ENCODE assay signal across 1 cellular context in genomic region chr14:20609215-20610001, GRCh38.
TF ChIP-seq lines count a peak whose summit lies in the region.

No MANE protein-coding gene starts in this region.

TF ChIP-seq in HepG2, 621 proteins besides CTCF, POLR2A, EP300 and RAD21 (continued from another document and continues in another):
- TF ChIP-seq, protein P1, sequence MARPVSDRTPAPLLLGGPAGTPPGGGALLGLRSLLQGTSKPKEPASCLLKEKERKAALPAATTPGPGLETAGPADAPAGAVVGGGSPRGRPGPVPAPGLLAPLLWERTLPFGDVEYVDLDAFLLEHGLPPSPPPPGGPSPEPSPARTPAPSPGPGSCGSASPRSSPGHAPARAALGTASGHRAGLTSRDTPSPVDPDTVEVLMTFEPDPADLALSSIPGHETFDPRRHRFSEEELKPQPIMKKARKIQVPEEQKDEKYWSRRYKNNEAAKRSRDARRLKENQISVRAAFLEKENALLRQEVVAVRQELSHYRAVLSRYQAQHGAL (CRISPR knock-in tag; IDR thresholded peaks at IDR 0.05; ENCODE audit: not compliant biosample characterization), result no peak
- TF ChIP-seq, protein P2, sequence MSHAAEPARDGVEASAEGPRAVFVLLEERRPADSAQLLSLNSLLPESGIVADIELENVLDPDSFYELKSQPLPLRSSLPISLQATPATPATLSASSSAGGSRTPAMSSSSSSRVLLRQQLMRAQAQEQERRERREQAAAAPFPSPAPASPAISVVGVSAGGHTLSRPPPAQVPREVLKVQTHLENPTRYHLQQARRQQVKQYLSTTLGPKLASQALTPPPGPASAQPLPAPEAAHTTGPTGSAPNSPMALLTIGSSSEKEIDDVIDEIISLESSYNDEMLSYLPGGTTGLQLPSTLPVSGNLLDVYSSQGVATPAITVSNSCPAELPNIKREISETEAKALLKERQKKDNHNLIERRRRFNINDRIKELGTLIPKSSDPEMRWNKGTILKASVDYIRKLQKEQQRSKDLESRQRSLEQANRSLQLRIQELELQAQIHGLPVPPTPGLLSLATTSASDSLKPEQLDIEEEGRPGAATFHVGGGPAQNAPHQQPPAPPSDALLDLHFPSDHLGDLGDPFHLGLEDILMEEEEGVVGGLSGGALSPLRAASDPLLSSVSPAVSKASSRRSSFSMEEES (CRISPR knock-in tag; IDR thresholded peaks at IDR 0.05), result 0 out of 2 replicates have a peak, but pooled peaks have one; percentile 32
- TF ChIP-seq ZMAT3 (CRISPR knock-in tag; conservative IDR thresholded peaks at IDR 0.05), result no peak; the same call in 1 of the 2 replicates
- no peak for TF ChIP-seq HDAC1 (CRISPR knock-in tag; IDR thresholded peaks at IDR 0.05)
- peak; percentile 60; the same call in 1 of the 2 replicates for TF ChIP-seq ZNF776 (CRISPR knock-in tag; IDR thresholded peaks at IDR 0.05)
- TF ChIP-seq MTA3 (CRISPR knock-in tag; IDR thresholded peaks at IDR 0.05), result no peak
- TF ChIP-seq MED8 (CRISPR knock-in tag; IDR thresholded peaks at IDR 0.05; ENCODE audit: insufficient replicate concordance), result no peak
- no peak for TF ChIP-seq CEBPG (CRISPR knock-in tag; IDR thresholded peaks at IDR 0.05)
- no peak for TF ChIP-seq ZBTB21 (CRISPR knock-in tag; IDR thresholded peaks at IDR 0.05)
- TF ChIP-seq GATAD1 (CRISPR knock-in tag; IDR thresholded peaks at IDR 0.05), result peak; percentile 52; the same call in 1 of the 2 replicates
- no peak; the same call in 1 of the 2 replicates for TF ChIP-seq MYPOP (CRISPR knock-in tag; IDR thresholded peaks at IDR 0.05)
- peak; percentile 59; the same call in 1 of the 2 replicates for TF ChIP-seq ZNF724P (CRISPR knock-in tag; IDR thresholded peaks at IDR 0.05; ENCODE audit: borderline replicate concordance)
- TF ChIP-seq ZNF263 (CRISPR knock-in tag; IDR thresholded peaks at IDR 0.05), result no peak
- TF ChIP-seq ATF5 (CRISPR knock-in tag; IDR thresholded peaks at IDR 0.05; ENCODE audit: low read depth), result no peak
- TF ChIP-seq E2F1 (CRISPR knock-in tag; IDR thresholded peaks at IDR 0.05), result no peak
- TF ChIP-seq, protein P3, sequence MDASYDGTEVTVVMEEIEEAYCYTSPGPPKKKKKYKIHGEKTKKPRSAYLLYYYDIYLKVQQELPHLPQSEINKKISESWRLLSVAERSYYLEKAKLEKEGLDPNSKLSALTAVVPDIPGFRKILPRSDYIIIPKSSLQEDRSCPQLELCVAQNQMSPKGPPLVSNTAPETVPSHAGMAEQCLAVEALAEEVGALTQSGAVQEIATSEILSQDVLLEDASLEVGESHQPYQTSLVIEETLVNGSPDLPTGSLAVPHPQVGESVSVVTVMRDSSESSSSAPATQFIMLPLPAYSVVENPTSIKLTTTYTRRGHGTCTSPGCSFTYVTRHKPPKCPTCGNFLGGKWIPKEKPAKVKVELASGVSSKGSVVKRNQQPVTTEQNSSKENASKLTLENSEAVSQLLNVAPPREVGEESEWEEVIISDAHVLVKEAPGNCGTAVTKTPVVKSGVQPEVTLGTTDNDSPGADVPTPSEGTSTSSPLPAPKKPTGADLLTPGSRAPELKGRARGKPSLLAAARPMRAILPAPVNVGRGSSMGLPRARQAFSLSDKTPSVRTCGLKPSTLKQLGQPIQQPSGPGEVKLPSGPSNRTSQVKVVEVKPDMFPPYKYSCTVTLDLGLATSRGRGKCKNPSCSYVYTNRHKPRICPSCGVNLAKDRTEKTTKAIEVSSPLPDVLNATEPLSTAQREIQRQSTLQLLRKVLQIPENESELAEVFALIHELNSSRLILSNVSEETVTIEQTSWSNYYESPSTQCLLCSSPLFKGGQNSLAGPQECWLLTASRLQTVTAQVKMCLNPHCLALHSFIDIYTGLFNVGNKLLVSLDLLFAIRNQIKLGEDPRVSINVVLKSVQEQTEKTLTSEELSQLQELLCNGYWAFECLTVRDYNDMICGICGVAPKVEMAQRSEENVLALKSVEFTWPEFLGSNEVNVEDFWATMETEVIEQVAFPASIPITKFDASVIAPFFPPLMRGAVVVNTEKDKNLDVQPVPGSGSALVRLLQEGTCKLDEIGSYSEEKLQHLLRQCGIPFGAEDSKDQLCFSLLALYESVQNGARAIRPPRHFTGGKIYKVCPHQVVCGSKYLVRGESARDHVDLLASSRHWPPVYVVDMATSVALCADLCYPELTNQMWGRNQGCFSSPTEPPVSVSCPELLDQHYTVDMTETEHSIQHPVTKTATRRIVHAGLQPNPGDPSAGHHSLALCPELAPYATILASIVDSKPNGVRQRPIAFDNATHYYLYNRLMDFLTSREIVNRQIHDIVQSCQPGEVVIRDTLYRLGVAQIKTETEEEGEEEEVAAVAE (CRISPR knock-in tag; IDR thresholded peaks at IDR 0.05; ENCODE audit: borderline replicate concordance), result peak; percentile 24
- TF ChIP-seq, protein P4, sequence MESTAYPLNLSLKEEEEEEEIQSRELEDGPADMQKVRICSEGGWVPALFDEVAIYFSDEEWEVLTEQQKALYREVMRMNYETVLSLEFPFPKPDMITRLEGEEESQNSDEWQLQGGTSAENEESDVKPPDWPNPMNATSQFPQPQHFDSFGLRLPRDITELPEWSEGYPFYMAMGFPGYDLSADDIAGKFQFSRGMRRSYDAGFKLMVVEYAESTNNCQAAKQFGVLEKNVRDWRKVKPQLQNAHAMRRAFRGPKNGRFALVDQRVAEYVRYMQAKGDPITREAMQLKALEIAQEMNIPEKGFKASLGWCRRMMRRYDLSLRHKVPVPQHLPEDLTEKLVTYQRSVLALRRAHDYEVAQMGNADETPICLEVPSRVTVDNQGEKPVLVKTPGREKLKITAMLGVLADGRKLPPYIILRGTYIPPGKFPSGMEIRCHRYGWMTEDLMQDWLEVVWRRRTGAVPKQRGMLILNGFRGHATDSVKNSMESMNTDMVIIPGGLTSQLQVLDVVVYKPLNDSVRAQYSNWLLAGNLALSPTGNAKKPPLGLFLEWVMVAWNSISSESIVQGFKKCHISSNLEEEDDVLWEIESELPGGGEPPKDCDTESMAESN (CRISPR knock-in tag; conservative IDR thresholded peaks at IDR 0.05), result 0 out of 2 replicates have a peak, but pooled peaks have one; percentile 39
- TF ChIP-seq CBX1 (IDR thresholded peaks at IDR 0.05; ENCODE audit: low read depth), result no peak
- no peak for TF ChIP-seq ZHX1 (CRISPR knock-in tag; IDR thresholded peaks at IDR 0.05; ENCODE audit: low read depth)
- TF ChIP-seq EED (CRISPR knock-in tag; IDR thresholded peaks at IDR 0.05), result no peak
- TF ChIP-seq, protein P5, sequence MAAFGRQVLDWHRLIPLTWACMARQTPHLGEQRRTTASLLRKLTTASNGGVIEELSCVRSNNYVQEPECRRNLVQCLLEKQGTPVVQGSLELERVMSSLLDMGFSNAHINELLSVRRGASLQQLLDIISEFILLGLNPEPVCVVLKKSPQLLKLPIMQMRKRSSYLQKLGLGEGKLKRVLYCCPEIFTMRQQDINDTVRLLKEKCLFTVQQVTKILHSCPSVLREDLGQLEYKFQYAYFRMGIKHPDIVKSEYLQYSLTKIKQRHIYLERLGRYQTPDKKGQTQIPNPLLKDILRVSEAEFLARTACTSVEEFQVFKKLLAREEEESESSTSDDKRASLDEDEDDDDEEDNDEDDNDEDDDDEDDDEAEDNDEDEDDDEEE (CRISPR knock-in tag; IDR thresholded peaks at IDR 0.05), result no peak
- peak; percentile 72; the same call in 1 of the 2 replicates for TF ChIP-seq SMAD3 (CRISPR knock-in tag; IDR thresholded peaks at IDR 0.05)
- no peak for TF ChIP-seq ZNF326 (CRISPR knock-in tag; IDR thresholded peaks at IDR 0.05; ENCODE audit: borderline replicate concordance)
- TF ChIP-seq HMG20A (CRISPR knock-in tag; IDR thresholded peaks at IDR 0.05; ENCODE audit: borderline replicate concordance), result no peak; the same call in 1 of the 2 replicates
- no peak for TF ChIP-seq ZNF883 (CRISPR knock-in tag; IDR thresholded peaks at IDR 0.05; ENCODE audit: not compliant biosample characterization)
- peak; percentile 66; the same call in 1 of the 2 replicates for TF ChIP-seq ZNF589 (CRISPR knock-in tag; conservative IDR thresholded peaks at IDR 0.05)
- 0 out of 2 replicates have a peak, but pooled peaks have one; percentile 11 for TF ChIP-seq ARHGAP35 (CRISPR knock-in tag; IDR thresholded peaks at IDR 0.05; ENCODE audit: borderline replicate concordance)
- TF ChIP-seq ZNF446 (CRISPR knock-in tag; IDR thresholded peaks at IDR 0.05), result no peak
- TF ChIP-seq ZNF431 (CRISPR knock-in tag; IDR thresholded peaks at IDR 0.05; ENCODE audit: borderline replicate concordance, low read depth), result no peak
- no peak for TF ChIP-seq FOXA1 (IDR thresholded peaks at IDR 0.05)
- TF ChIP-seq FOXA1 (CRISPR knock-in tag; IDR thresholded peaks at IDR 0.05), result no peak
- TF ChIP-seq ZNF460 (CRISPR knock-in tag; IDR thresholded peaks at IDR 0.05; ENCODE audit: borderline replicate concordance), result no peak
- peak; percentile 95; the same call in 1 of the 2 replicates for TF ChIP-seq CAMTA2 (CRISPR knock-in tag; IDR thresholded peaks at IDR 0.05; ENCODE audit: borderline replicate concordance)
- no peak for TF ChIP-seq GZF1 (CRISPR knock-in tag; IDR thresholded peaks at IDR 0.05)
- no peak for TF ChIP-seq ZFYVE20 (CRISPR knock-in tag; IDR thresholded peaks at IDR 0.05; ENCODE audit: borderline replicate concordance, low read depth)
- TF ChIP-seq FOXO1 (CRISPR knock-in tag; IDR thresholded peaks at IDR 0.05), result no peak
- TF ChIP-seq PAF1 (CRISPR knock-in tag; IDR thresholded peaks at IDR 0.05), result no peak
- no peak for TF ChIP-seq DMTF1 (CRISPR knock-in tag; IDR thresholded peaks at IDR 0.05)
- no peak for TF ChIP-seq KDM4B (CRISPR knock-in tag; IDR thresholded peaks at IDR 0.05)
- TF ChIP-seq HMG20B (CRISPR knock-in tag; conservative IDR thresholded peaks at IDR 0.05), result no peak
